Comparison of ENCODE assay signal across 8 cellular contexts in the genomic region with DNA sequence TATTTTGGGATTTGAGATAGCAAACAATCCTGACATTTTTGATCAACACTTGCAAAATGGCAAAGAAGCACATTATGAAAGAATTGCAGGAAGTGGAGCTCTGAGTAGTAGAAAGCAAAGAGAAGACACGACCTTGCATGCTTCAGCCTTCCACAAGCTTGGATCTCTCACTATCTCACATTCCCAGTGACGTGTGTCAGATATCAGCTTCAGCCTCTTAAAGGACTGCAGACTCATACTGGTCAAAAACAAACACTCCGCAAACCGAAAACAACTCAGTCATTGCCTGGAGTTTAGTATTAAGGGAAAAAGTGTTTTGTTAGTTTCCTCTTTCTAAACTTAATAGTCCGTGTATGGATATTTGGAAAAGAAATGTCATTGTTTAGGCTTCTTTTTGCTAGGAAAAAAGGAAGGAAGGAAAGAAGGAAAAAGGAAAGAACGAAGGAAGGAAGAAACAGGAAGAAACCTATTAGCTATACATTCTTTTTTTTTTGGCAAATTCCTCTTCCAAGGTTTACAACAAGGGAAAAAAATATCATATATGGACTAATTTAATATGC. TPM values are rescaled to one million over a fixed set of nuclear protein-coding genes. Genes with fewer than 3 reads are reported as not detected.
DNase-seq lines count a peak whose midpoint lies in the region; ATAC-seq and TF ChIP-seq lines count a peak whose summit lies in the region.

No MANE protein-coding gene starts in this region.

- TF ChIP-seq EP300 in stomach (IDR thresholded peaks at IDR 0.05): no peak

- no peaks in the 10 kb centered on the region for H3K27me3 ChIP-seq in stomach

- no peaks in the 10 kb centered on the region for H3K9me3 ChIP-seq in stomach

- H3K4me3 ChIP-seq in astrocyte of the spinal cord (ENCODE audit: low read depth, low read length) (no peak overlapping the region), stomach (peak overlapping the region; percentile 2 to 21 (median 9))

- H3K27ac ChIP-seq in stomach: peak overlapping the region in 4 of 5 donors; percentile 12 to 82 (median 51)

- peak; percentile 41 for DNase-seq in HPDE6-E6E7 (ENCODE audit: extremely low spot score)
- DNase-seq in astrocyte of the spinal cord (ENCODE audit: low read depth, low spot score): peak; percentile 63
- peak; percentile 99 for DNase-seq in iris pigment epithelial cell (ENCODE audit: low read depth)
- DNase-seq in stomach: no peak
- no peak for DNase-seq in C1 segment of cervical spinal cord (lab: John Stamatoyannopoulos, UW)
- DNase-seq in activated naive CD4-positive, alpha-beta T cell treated with Interleukin-2 at 50 U/mL for 16 hours: no peak
- DNase-seq in GM20000 (ENCODE audit: low spot score): no peak

- 8 to 11% (median 9%) methylated on average over 6 of the region's 6 CpGs for WGBS in stomach, 5 donors

- ATAC-seq in GM18502 (IDR thresholded peaks at IDR 0.05; ENCODE audit: poor library complexity, unreplicated experiment): no peak

- TF ChIP-seq CTCF in astrocyte of the spinal cord (IDR thresholded peaks at IDR 0.05; ENCODE audit: low read depth, low read length): no peak
- no peak for TF ChIP-seq CTCF in stomach (IDR thresholded peaks at IDR 0.05)
- no peak for TF ChIP-seq CTCF in GM20000 (IDR thresholded peaks at IDR 0.05; ENCODE audit: extremely low read depth, missing control alignments)

- in situ Hi-C loops in astrocyte of the spinal cord (cut with HindIII; ENCODE audit: low sequenced_read_pairs): no loop called here

- H3K4me1 ChIP-seq in stomach: peaks cover 7 to 35% (median 20%) of the 10 kb centered on the region in 4 donors

- no peaks in the 10 kb centered on the region for H3K36me3 ChIP-seq in stomach

- TF ChIP-seq POLR2A in stomach (IDR thresholded peaks at IDR 0.05): no peak

- intact Hi-C loops in stomach (cut with DNase I; ENCODE audit: low total_unique reads): no loop called here

RNA-seq across cellular contexts. Expression of a gene that starts 32.6 kb away (rescaled TPM):
- 100 to 1,000 TPM in 3 of 5 donors, 10 to 100 TPM in 2; 60.7 to 147 (median 104) TPM for total RNA-seq in stomach
- polyA plus RNA-seq in stomach: 10 to 100 TPM; 21.3 to 72.3 (median 65.5) TPM

RNA-seq across cellular contexts. Expression of a gene that starts 48.1 kb away (rescaled TPM):
- 100 to 1,000 TPM in 1 of 5 donors, 10 to 100 TPM in 4; 12.3 to 143 (median 33.3) TPM for total RNA-seq in stomach
- polyA plus RNA-seq in stomach: 10 to 100 TPM; 29.0 to 37.7 (median 37.1) TPM

Comparison
In these comparisons a context has a peak if more than half of its experiments do, and no peak if none do; other contexts are left out.
1. DNase-seq: peak in HPDE6-E6E7 (single experiment), astrocyte of the spinal cord (single experiment) and iris pigment epithelial cell (single experiment); none in stomach (single experiment), C1 segment of cervical spinal cord (0 of 14), activated naive CD4-positive, alpha-beta T cell treated with Interleukin-2 at 50 U/mL for 16 hours (single experiment) and GM20000 (single experiment).